7 cellular contexts compared by ENCODE assay signal in the genomic region with DNA sequence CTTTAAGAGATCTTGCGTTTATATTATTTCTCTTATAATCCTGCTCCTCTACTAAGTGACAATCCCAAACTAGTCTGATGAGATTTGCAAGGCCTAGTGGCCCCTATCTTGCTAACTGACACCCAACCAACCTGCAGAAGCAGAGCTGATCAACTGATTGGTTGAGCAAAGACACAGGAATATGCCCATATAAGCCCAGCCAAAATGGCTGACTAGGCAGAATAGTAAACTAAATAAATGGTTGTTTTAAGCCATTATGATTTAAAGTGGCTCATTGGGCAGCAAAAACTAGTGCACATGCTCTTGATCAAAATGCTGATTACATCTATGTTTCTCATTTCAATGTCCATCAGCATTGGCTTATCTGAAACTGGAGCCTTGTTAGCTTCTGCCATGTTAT.
"Had no signal": no experiment of that assay in that cellular context is flagged by ENCODE, and none has a peak within 500 bp of the region (broad histone marks: within the 10 kb centered on the region; RNA-seq: fewer than 3 reads in every experiment).

No MANE protein-coding gene starts in this region.

- H3K4me3 ChIP-seq: GM23248 had no signal

- H3K9ac ChIP-seq: GM23248 had no signal

- H2AFZ ChIP-seq: GM23248 had no signal

- FAIRE-seq: H54 had no signal

- DNase-seq: GM23248, GOT3, H9, HCEC 1CT, KG1 had no signal

- H3K27ac ChIP-seq: GM23248, HL-60 had no signal
